ENCODE assay signal across 9 cellular contexts in the genomic region with DNA sequence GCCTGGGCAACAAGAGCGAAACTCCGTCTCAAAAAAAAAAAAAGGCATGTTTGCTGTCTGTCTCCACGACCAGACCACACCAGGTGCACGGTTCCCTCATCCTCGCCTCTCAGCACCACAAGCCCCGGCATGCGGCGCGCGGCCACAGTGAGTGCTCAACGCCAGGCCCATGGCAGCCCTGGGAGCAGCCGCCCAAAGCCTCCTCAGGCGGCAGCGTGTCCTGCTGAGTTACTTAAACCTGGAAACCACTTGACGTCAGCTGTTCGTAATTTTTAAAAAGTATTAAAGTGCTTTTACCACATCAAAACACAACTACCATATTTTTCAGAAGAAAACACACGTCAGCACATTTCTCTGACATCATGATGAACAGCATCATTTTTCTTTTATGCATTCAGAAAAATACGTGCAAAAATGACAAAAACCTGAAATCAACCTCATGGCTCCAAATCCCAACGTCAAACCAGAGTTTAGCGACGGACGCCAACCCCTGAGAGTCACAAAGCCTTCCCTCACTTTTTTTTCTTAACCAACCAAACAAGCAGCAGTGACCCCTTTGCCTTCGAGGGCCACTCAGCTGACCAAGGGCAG. TPM values are rescaled to one million over a fixed set of nuclear protein-coding genes. Genes with fewer than 3 reads are reported as not detected.
DNase-seq lines count a peak whose midpoint lies in the region; ATAC-seq, FAIRE-seq and TF ChIP-seq lines count a peak whose summit lies in the region.
"Had no signal": no experiment of that assay in that cellular context is flagged by ENCODE, and none has a peak within 500 bp of the region (broad histone marks: within the 10 kb centered on the region; RNA-seq: fewer than 3 reads in every experiment).

No MANE protein-coding gene starts in this region.

- TF ChIP-seq POLR2A in esophagus muscularis mucosa (IDR thresholded peaks at IDR 0.05; ENCODE audit: low read depth) (no peak), uterus (IDR thresholded peaks at IDR 0.05) (no peak)

- H3K27me3 ChIP-seq in esophagus muscularis mucosa (no peaks in the 10 kb centered on the region), uterus (no peaks in the 10 kb centered on the region)

- no peak for ATAC-seq in activated CD4-positive, CD25-positive, alpha-beta regulatory T cell treated with anti-CD3 and anti-CD28 coated beads, Interleukin-2, amount 50 U/mL, for 24 hours
- no peak for ATAC-seq in stimulated activated naive CD8-positive, alpha-beta T cell treated with anti-CD3 and anti-CD28 coated beads, Interleukin-15, amount 100 ng/mL, for 72 hours

- TF ChIP-seq CTCF in esophagus muscularis mucosa (IDR thresholded peaks at IDR 0.05), result no peak
- no peak for TF ChIP-seq CTCF in D721Med (IDR thresholded peaks at IDR 0.05; ENCODE audit: insufficient read depth, missing control alignments)
- no peak for TF ChIP-seq CTCF in uterus (IDR thresholded peaks at IDR 0.05)
- TF ChIP-seq CTCF in GM10248 (IDR thresholded peaks at IDR 0.05; ENCODE audit: control extremely low read depth, extremely low read depth, low read depth, missing control alignments), result no peak

- H3K36me3 Mint-ChIP-seq in T-helper 2 cell treated with Interferon-gamma antibody and Interleukin-4, amounts not matched to agents 5 μg/mL and 100 μg/mL, for 36 hours (ENCODE audit: low read depth), result peaks cover 16% of the 10 kb centered on the region

- H3K4me3 ChIP-seq in esophagus muscularis mucosa (peak overlapping the region in 3 of 4 donors; percentile 85 to 95 (median 87)), uterus (no peak overlapping the region)

- H3K27me3 Mint-ChIP-seq in T-helper 2 cell treated with Interferon-gamma antibody and Interleukin-4, amounts not matched to agents 5 μg/mL and 100 μg/mL, for 36 hours (ENCODE audit: low read depth), result no peaks in the 10 kb centered on the region
- no peaks in the 10 kb centered on the region for H3K27me3 Mint-ChIP-seq in stimulated activated naive CD8-positive, alpha-beta T cell treated with anti-CD3 and anti-CD28 coated beads, Interleukin-15, amount 100 ng/mL, for 72 hours

- H3K4me1 Mint-ChIP-seq in T-helper 2 cell treated with Interferon-gamma antibody and Interleukin-4, amounts not matched to agents 5 μg/mL and 100 μg/mL, for 36 hours (ENCODE audit: low read depth), result peaks cover 39% of the 10 kb centered on the region
- H3K4me1 Mint-ChIP-seq in stimulated activated naive CD8-positive, alpha-beta T cell treated with anti-CD3 and anti-CD28 coated beads, Interleukin-15, amount 100 ng/mL, for 72 hours, result peaks cover 64% of the 10 kb centered on the region

- H3K4me1 ChIP-seq in esophagus muscularis mucosa, result peaks cover 29 to 39% (median 37%) of the 10 kb centered on the region in 4 donors
- peaks cover 6 to 7% of the 10 kb centered on the region in 2 donors for H3K4me1 ChIP-seq in uterus

- POLR2A ChIA-PET in GM10248 (lab: Yijun Ruan, JAX), result no interaction called here

- H3K27ac ChIP-seq in esophagus muscularis mucosa (replicated peaks in 1 of 4) (peak overlapping the region in 3 of 4 donors; percentile 96 to 100 (median 99)), uterus (peak overlapping the region in 1 of 2 donors; percentile 35)

- no peak for FAIRE-seq in D721Med (lab: Jason Lieb, UNC)

- WGBS in esophagus muscularis mucosa, result 83% methylated on average over 23 of the region's 23 CpGs

- peak overlapping the region; percentile 91 for H3K27ac Mint-ChIP-seq in T-helper 2 cell treated with Interferon-gamma antibody and Interleukin-4, amounts not matched to agents 5 μg/mL and 100 μg/mL, for 36 hours
- peak overlapping the region in 1 of 2 donors; percentile 29 for H3K27ac Mint-ChIP-seq in stimulated activated naive CD8-positive, alpha-beta T cell treated with anti-CD3 and anti-CD28 coated beads, Interleukin-15, amount 100 ng/mL, for 72 hours

- intact Hi-C loops in esophagus muscularis mucosa (cut with DNase I), result no loop called here
- intact Hi-C loops in uterus (cut with DNase I; ENCODE audit: low total_unique reads), result no loop called here

- CTCF ChIA-PET in GM10248 (lab: Yijun Ruan, JAX), result interaction anchor here (1.0 to 2.3 kb wide), 3 partner anchors 10 to 33 kb away, joined by 3 to 9 read pairs (median 4); no protein-coding TSS in a partner anchor

- H3K36me3 ChIP-seq in esophagus muscularis mucosa (peaks cover 9 to 27% (median 21%) of the 10 kb centered on the region in 4 donors), uterus (no peaks in the 10 kb centered on the region)

- H3K9me3 ChIP-seq in esophagus muscularis mucosa (no peaks in the 10 kb centered on the region), uterus (no peaks in the 10 kb centered on the region)

- no peaks in the 10 kb centered on the region for H3K9me3 Mint-ChIP-seq in T-helper 2 cell treated with Interferon-gamma antibody and Interleukin-4, amounts not matched to agents 5 μg/mL and 100 μg/mL, for 36 hours
- H3K9me3 Mint-ChIP-seq in stimulated activated naive CD8-positive, alpha-beta T cell treated with anti-CD3 and anti-CD28 coated beads, Interleukin-15, amount 100 ng/mL, for 72 hours, result no peaks in the 10 kb centered on the region

- no peak for TF ChIP-seq EP300 in esophagus muscularis mucosa (IDR thresholded peaks at IDR 0.05)

- peak; percentile 56 for DNase-seq in activated CD4-positive, CD25-positive, alpha-beta regulatory T cell treated with anti-CD3 and anti-CD28 coated beads, Interleukin-2, amount 50 U/mL, for 72 hours
- DNase-seq in T-helper 2 cell treated with Interferon-gamma antibody and Interleukin-4, amounts not matched to agents 5 μg/mL and 100 μg/mL, for 36 hours (ENCODE audit: low spot score), result no peak
- no peak for DNase-seq in esophagus muscularis mucosa (ENCODE audit: extremely low spot score)
- DNase-seq in stimulated activated naive CD8-positive, alpha-beta T cell treated with anti-CD3 and anti-CD28 coated beads, Interleukin-15, amount 100 ng/mL, for 72 hours, result peak in 1 of 2 donors; percentile 67
- no peak for DNase-seq in D721Med (ENCODE audit: insufficient read length, low spot score)
- DNase-seq in uterus, result no peak
- no peak for DNase-seq in GM10248 (ENCODE audit: extremely low spot score)

- peak overlapping the region; percentile 86 for H3K4me3 Mint-ChIP-seq in T-helper 2 cell treated with Interferon-gamma antibody and Interleukin-4, amounts not matched to agents 5 μg/mL and 100 μg/mL, for 36 hours
- peak overlapping the region; percentile 88 to 97 for H3K4me3 Mint-ChIP-seq in stimulated activated naive CD8-positive, alpha-beta T cell treated with anti-CD3 and anti-CD28 coated beads, Interleukin-15, amount 100 ng/mL, for 72 hours

RNA-seq across cellular contexts. Expression of gene DEAF1, which starts 2.1 kb away (rescaled TPM):
- total RNA-seq in esophagus muscularis mucosa, result 10 to 100 TPM; 24.9 to 57.1 (median 39.4) TPM
- total RNA-seq in uterus, result 10 to 100 TPM in 2 of 4 donors, 1 to 10 TPM in 2; 7.9 to 45.6 (median 20.4) TPM

RNA-seq across cellular contexts. Expression of gene TMEM80, which starts 2.7 kb away (rescaled TPM):
- 10 to 100 TPM; 27.4 to 55.2 (median 39.6) TPM for total RNA-seq in esophagus muscularis mucosa
- 10 to 100 TPM in 2 of 4 donors, 1 to 10 TPM in 2; 2.6 to 35.3 (median 8.1) TPM for total RNA-seq in uterus

RNA-seq across cellular contexts. Expression of gene EPS8L2, which starts 13.1 kb away (rescaled TPM):
- 10 to 100 TPM in 3 of 4 donors, 1 to 10 TPM in 1; 5.6 to 31.6 (median 24.9) TPM for total RNA-seq in esophagus muscularis mucosa
- total RNA-seq in uterus, result 10 to 100 TPM; 12.2 to 52.8 (median 32.3) TPM

RNA-seq across cellular contexts. Expression of gene TALDO1, which starts 54.3 kb away (rescaled TPM):
- total RNA-seq in esophagus muscularis mucosa (100 to 1,000 TPM; 168 to 231 (median 186) TPM), uterus (100 to 1,000 TPM in 1 of 4 donors, 10 to 100 TPM in 3; 60.3 to 146 (median 66.9) TPM)

RNA-seq across cellular contexts. Expression of gene DRD4, which starts 55.9 kb away (rescaled TPM):
- 1 to 10 TPM in 1 of 4 donors, under 1 TPM in 2, not detected in 1; 0.26 to 1.1 (median 0.42) TPM for total RNA-seq in esophagus muscularis mucosa
- total RNA-seq in uterus, result 1 to 10 TPM in 1 of 4 donors, not detected in 3; 4.5 TPM
- total RNA-seq: pulmonary artery endothelial cell had no signal

Comparison
In these comparisons a context has a peak if more than half of its experiments do, and no peak if none do; other contexts are left out.
1. H3K4me3 ChIP-seq: peak in esophagus muscularis mucosa (3 of 4); none in uterus (0 of 2).